ENCODE assay signal across 8 cellular contexts in the genomic region with DNA sequence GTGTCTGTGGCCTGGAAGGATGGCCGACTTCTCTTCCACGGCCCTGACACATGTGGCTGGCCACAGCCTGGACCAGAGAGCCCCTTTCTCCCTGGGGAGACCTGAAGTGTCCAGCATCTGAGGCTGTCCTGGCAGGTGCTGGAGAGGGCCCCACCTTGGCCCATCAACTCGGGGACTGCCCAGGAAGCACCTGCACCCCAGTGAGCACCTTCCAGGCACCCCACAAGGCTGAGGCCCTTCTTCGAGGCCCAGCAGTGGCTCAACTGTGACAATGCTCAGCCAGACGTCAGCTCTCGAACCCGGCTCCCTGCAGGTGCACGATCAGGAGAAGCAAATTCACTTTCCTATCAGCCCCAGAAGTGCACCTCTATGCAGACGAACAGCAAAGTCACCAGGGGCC. TPM values are rescaled to one million over a fixed set of nuclear protein-coding genes. Genes with fewer than 3 reads are reported as not detected.
DNase-seq lines count a peak whose midpoint lies in the region; ATAC-seq and TF ChIP-seq lines count a peak whose summit lies in the region.

No MANE protein-coding gene starts in this region.

- H3K9me3 Mint-ChIP-seq in activated CD4-positive, alpha-beta T cell treated with anti-CD3 and anti-CD28 coated beads, Interleukin-2, amount 10 ng/mL, durations not matched to agents 24 days and 14 days, result no peaks in the 10 kb centered on the region
- no peaks in the 10 kb centered on the region for H3K9me3 Mint-ChIP-seq in activated T-helper 17 cell treated with anti-CD3 and anti-CD28 coated beads, Interleukin-2, amount 50 U/mL, for 72 hours
- no peaks in the 10 kb centered on the region for H3K9me3 Mint-ChIP-seq in stimulated activated memory B cell treated with anti-CD40 and anti-IgM and Interleukin-4, amounts not matched to agents 10 μg/mL and 1 μg/mL and 100 μg/mL, for 72 hours

- H3K36me3 Mint-ChIP-seq in activated CD4-positive, alpha-beta T cell treated with anti-CD3 and anti-CD28 coated beads, Interleukin-2, amount 10 ng/mL, durations not matched to agents 24 days and 14 days (ENCODE audit: low read depth), result peaks cover 72% of the 10 kb centered on the region
- peaks cover 88% of the 10 kb centered on the region for H3K36me3 Mint-ChIP-seq in activated T-helper 17 cell treated with anti-CD3 and anti-CD28 coated beads, Interleukin-2, amount 50 U/mL, for 72 hours (ENCODE audit: low read depth)
- peaks cover 55% of the 10 kb centered on the region for H3K36me3 Mint-ChIP-seq in stimulated activated memory B cell treated with anti-CD40 and anti-IgM and Interleukin-4, amounts not matched to agents 10 μg/mL and 1 μg/mL and 100 μg/mL, for 72 hours

- H3K27me3 Mint-ChIP-seq in activated CD4-positive, alpha-beta T cell treated with anti-CD3 and anti-CD28 coated beads, Interleukin-2, amount 10 ng/mL, durations not matched to agents 24 days and 14 days, result no peaks in the 10 kb centered on the region
- no peaks in the 10 kb centered on the region for H3K27me3 Mint-ChIP-seq in activated T-helper 17 cell treated with anti-CD3 and anti-CD28 coated beads, Interleukin-2, amount 50 U/mL, for 72 hours
- no peaks in the 10 kb centered on the region for H3K27me3 Mint-ChIP-seq in stimulated activated memory B cell treated with anti-CD40 and anti-IgM and Interleukin-4, amounts not matched to agents 10 μg/mL and 1 μg/mL and 100 μg/mL, for 72 hours

- peak overlapping the region; percentile 90 for H3K27ac Mint-ChIP-seq in activated CD4-positive, alpha-beta T cell treated with anti-CD3 and anti-CD28 coated beads, Interleukin-2, amount 10 ng/mL, durations not matched to agents 24 days and 14 days
- H3K27ac Mint-ChIP-seq in activated T-helper 17 cell treated with anti-CD3 and anti-CD28 coated beads, Interleukin-2, amount 50 U/mL, for 72 hours, result peak overlapping the region; percentile 74
- H3K27ac Mint-ChIP-seq in stimulated activated memory B cell treated with anti-CD40 and anti-IgM and Interleukin-4, amounts not matched to agents 10 μg/mL and 1 μg/mL and 100 μg/mL, for 72 hours, result peak overlapping the region; percentile 93

- TF ChIP-seq CTCF in coronary artery (IDR thresholded peaks at IDR 0.05), result no peak

- H3K4me3 Mint-ChIP-seq in activated CD4-positive, alpha-beta T cell treated with anti-CD3 and anti-CD28 coated beads, Interleukin-2, amount 10 ng/mL, durations not matched to agents 24 days and 14 days, result peak overlapping the region; percentile 75
- H3K4me3 Mint-ChIP-seq in activated T-helper 17 cell treated with anti-CD3 and anti-CD28 coated beads, Interleukin-2, amount 50 U/mL, for 72 hours, result peak overlapping the region; percentile 73
- peak overlapping the region; percentile 34 for H3K4me3 Mint-ChIP-seq in stimulated activated memory B cell treated with anti-CD40 and anti-IgM and Interleukin-4, amounts not matched to agents 10 μg/mL and 1 μg/mL and 100 μg/mL, for 72 hours

- H3K4me3 ChIP-seq in coronary artery, result no peak overlapping the region

- intact Hi-C loops in activated CD4-positive, alpha-beta T cell treated with anti-CD3 and anti-CD28 coated beads, Interleukin-2, amount 10 ng/mL, durations not matched to agents 24 days and 14 days (cut with micrococcal nuclease), result loop anchor here (5.0 kb wide), 1 partner anchor 134 kb away; a partner anchor contains a TSS

- H3K27ac ChIP-seq in coronary artery, result peak overlapping the region in 1 of 2 donors; percentile 64

- peaks cover 50% of the 10 kb centered on the region for H3K4me1 Mint-ChIP-seq in activated CD4-positive, alpha-beta T cell treated with anti-CD3 and anti-CD28 coated beads, Interleukin-2, amount 10 ng/mL, durations not matched to agents 24 days and 14 days
- H3K4me1 Mint-ChIP-seq in activated T-helper 17 cell treated with anti-CD3 and anti-CD28 coated beads, Interleukin-2, amount 50 U/mL, for 72 hours, result peaks cover 22% of the 10 kb centered on the region
- peaks cover 44% of the 10 kb centered on the region for H3K4me1 Mint-ChIP-seq in stimulated activated memory B cell treated with anti-CD40 and anti-IgM and Interleukin-4, amounts not matched to agents 10 μg/mL and 1 μg/mL and 100 μg/mL, for 72 hours

- no peak for DNase-seq in activated CD4-positive, alpha-beta T cell treated with anti-CD3 and anti-CD28 coated beads, Interleukin-2, amount 10 ng/mL, durations not matched to agents 24 days and 14 days
- DNase-seq in activated CD4-positive, alpha-beta T cell treated with anti-CD3 and anti-CD28 coated beads for 48 hours, result no peak
- DNase-seq in NCI-H1092 (lab: John Stamatoyannopoulos, UW), result no peak
- DNase-seq in stimulated activated CD8-positive, alpha-beta memory T cell treated with anti-CD3 and anti-CD28 coated beads, Interleukin-4, amount 100 ng/mL, for 48 hours, result no peak
- DNase-seq in coronary artery (ENCODE audit: low spot score), result no peak

- peak; percentile 16 for ATAC-seq in HG02973 (IDR thresholded peaks at IDR 0.05; ENCODE audit: unreplicated experiment)
- ATAC-seq in activated T-helper 17 cell treated with anti-CD3 and anti-CD28 coated beads, Interleukin-2, amount 50 U/mL, for 72 hours (replicated peaks), result no peak
- ATAC-seq in stimulated activated memory B cell treated with anti-CD40 and anti-IgM and Interleukin-4, amounts not matched to agents 10 μg/mL and 1 μg/mL and 100 μg/mL, for 72 hours, result peak; percentile 53

RNA-seq across cellular contexts. Expression of a gene that starts 24.3 kb away (rescaled TPM):
- total RNA-seq in activated CD4-positive, alpha-beta T cell treated with anti-CD3 and anti-CD28 coated beads, Interleukin-2, amount 10 ng/mL, durations not matched to agents 24 days and 14 days, result 137 TPM in 2 replicates
- 10 to 100 TPM; 85.2 to 87.7 TPM for total RNA-seq in activated T-helper 17 cell treated with anti-CD3 and anti-CD28 coated beads, Interleukin-2, amount 50 U/mL, for 72 hours
